Comparison of ENCODE assay signal across 1 cellular context in the genomic region with DNA sequence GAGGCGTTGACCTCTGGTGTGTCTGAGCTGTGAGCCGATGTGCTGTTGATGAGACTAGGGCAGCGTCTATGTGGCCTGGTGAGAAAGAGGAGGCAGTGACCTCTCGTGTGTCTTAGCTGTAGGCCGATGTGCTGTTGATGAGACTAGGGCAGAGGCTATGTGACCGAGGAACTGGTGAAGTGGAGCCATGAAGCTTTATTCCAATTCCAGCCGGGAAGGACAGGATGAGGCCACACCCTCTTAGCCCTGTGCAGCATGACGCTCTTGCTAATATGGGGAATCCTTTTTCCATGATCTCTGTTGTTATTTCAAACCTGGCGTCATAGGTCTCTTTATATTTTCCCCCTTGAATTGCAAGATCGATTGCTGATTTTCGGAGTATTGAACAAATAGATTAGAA.
TF ChIP-seq lines count a peak whose summit lies in the region.

No MANE protein-coding gene starts in this region.

TF ChIP-seq in GM12878, 131 proteins besides CTCF, POLR2A, EP300 and RAD21:
- TF ChIP-seq MTA3 (IDR thresholded peaks at IDR 0.05; ENCODE audit: borderline replicate concordance, low read length) (no peak), PML (IDR thresholded peaks at IDR 0.05; ENCODE audit: low read length) (no peak), CREB1 (IDR thresholded peaks at IDR 0.05; ENCODE audit: low read depth) (no peak), BCL11A (IDR thresholded peaks at IDR 0.05; ENCODE audit: low read depth, low read length) (no peak), CEBPB (IDR thresholded peaks at IDR 0.05; ENCODE audit: borderline replicate concordance in 1 of 2, low read depth in 2 of 2, low read length in 2 of 2) (no peak), SREBF2 (IDR thresholded peaks at IDR 0.05; ENCODE audit: low read length) (no peak), KLF5 (IDR thresholded peaks at IDR 0.05; ENCODE audit: partially characterized antibody) (no peak), SP1 (IDR thresholded peaks at IDR 0.05; ENCODE audit: low read depth, low read length) (no peak), BACH1 (IDR thresholded peaks at IDR 0.05; ENCODE audit: borderline replicate concordance) (no peak), EZH2 (IDR thresholded peaks at IDR 0.05; ENCODE audit: borderline replicate concordance, control insufficient read depth, low read depth, low read length) (no peak), MYB (IDR thresholded peaks at IDR 0.05; ENCODE audit: borderline replicate concordance, low read depth, low read length) (no peak), SMAD1 (IDR thresholded peaks at IDR 0.05; ENCODE audit: low read depth, partially characterized antibody) (no peak), SMC3 (IDR thresholded peaks at IDR 0.05; ENCODE audit: borderline replicate concordance, low read length) (no peak), ASH2L (IDR thresholded peaks at IDR 0.05; ENCODE audit: borderline replicate concordance, low read depth) (no peak)
- TF ChIP-seq, protein P1, sequence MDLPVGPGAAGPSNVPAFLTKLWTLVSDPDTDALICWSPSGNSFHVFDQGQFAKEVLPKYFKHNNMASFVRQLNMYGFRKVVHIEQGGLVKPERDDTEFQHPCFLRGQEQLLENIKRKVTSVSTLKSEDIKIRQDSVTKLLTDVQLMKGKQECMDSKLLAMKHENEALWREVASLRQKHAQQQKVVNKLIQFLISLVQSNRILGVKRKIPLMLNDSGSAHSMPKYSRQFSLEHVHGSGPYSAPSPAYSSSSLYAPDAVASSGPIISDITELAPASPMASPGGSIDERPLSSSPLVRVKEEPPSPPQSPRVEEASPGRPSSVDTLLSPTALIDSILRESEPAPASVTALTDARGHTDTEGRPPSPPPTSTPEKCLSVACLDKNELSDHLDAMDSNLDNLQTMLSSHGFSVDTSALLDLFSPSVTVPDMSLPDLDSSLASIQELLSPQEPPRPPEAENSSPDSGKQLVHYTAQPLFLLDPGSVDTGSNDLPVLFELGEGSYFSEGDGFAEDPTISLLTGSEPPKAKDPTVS (IDR thresholded peaks at IDR 0.05; ENCODE audit: low read depth, low read length): no peak
- TF ChIP-seq, protein P2, sequence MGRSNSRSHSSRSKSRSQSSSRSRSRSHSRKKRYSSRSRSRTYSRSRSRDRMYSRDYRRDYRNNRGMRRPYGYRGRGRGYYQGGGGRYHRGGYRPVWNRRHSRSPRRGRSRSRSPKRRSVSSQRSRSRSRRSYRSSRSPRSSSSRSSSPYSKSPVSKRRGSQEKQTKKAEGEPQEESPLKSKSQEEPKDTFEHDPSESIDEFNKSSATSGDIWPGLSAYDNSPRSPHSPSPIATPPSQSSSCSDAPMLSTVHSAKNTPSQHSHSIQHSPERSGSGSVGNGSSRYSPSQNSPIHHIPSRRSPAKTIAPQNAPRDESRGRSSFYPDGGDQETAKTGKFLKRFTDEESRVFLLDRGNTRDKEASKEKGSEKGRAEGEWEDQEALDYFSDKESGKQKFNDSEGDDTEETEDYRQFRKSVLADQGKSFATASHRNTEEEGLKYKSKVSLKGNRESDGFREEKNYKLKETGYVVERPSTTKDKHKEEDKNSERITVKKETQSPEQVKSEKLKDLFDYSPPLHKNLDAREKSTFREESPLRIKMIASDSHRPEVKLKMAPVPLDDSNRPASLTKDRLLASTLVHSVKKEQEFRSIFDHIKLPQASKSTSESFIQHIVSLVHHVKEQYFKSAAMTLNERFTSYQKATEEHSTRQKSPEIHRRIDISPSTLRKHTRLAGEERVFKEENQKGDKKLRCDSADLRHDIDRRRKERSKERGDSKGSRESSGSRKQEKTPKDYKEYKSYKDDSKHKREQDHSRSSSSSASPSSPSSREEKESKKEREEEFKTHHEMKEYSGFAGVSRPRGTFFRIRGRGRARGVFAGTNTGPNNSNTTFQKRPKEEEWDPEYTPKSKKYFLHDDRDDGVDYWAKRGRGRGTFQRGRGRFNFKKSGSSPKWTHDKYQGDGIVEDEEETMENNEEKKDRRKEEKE (IDR thresholded peaks at IDR 0.05): no peak
- TF ChIP-seq, protein P3, sequence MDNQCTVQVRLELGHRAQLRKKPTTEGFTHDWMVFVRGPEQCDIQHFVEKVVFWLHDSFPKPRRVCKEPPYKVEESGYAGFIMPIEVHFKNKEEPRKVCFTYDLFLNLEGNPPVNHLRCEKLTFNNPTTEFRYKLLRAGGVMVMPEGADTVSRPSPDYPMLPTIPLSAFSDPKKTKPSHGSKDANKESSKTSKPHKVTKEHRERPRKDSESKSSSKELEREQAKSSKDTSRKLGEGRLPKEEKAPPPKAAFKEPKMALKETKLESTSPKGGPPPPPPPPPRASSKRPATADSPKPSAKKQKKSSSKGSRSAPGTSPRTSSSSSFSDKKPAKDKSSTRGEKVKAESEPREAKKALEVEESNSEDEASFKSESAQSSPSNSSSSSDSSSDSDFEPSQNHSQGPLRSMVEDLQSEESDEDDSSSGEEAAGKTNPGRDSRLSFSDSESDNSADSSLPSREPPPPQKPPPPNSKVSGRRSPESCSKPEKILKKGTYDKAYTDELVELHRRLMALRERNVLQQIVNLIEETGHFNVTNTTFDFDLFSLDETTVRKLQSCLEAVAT (IDR thresholded peaks at IDR 0.05): no peak
- TF ChIP-seq, protein P4, sequence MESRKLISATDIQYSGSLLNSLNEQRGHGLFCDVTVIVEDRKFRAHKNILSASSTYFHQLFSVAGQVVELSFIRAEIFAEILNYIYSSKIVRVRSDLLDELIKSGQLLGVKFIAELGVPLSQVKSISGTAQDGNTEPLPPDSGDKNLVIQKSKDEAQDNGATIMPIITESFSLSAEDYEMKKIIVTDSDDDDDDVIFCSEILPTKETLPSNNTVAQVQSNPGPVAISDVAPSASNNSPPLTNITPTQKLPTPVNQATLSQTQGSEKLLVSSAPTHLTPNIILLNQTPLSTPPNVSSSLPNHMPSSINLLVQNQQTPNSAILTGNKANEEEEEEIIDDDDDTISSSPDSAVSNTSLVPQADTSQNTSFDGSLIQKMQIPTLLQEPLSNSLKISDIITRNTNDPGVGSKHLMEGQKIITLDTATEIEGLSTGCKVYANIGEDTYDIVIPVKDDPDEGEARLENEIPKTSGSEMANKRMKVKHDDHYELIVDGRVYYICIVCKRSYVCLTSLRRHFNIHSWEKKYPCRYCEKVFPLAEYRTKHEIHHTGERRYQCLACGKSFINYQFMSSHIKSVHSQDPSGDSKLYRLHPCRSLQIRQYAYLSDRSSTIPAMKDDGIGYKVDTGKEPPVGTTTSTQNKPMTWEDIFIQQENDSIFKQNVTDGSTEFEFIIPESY (IDR thresholded peaks at IDR 0.05): no peak
